In the genomic region with DNA sequence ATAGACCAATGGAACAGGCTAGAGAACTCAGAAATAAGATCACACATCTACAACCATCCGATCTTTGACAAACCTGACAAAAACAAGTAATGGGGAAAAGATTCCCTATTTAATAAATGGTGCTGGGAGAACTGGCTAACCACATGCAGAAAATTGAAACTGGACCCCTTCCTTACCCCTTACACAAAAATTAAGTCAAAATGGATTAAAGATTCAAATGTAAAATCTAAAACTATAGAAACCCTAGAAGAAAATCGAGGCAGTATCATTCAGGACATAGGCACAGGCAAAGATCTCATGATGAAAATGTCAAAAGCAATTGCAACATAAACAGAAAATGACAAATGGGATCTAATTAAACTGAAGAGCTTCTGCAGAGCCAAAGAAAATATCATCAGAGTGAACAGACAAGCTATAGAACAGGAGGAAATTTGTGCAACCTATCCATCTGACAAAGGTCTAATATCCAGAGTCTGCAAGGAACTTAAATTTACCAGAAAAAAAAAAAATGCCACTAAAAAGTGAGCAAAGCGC, we compare ENCODE assay signal across 27 cellular contexts.
"Had no signal": no experiment of that assay in that cellular context is flagged by ENCODE, and none has a peak within 500 bp of the region (broad histone marks: within the 10 kb centered on the region; RNA-seq: fewer than 3 reads in every experiment).

No MANE protein-coding gene starts in this region.

- H3K27ac ChIP-seq: ascending aorta, brain microvascular endothelial cell, esophagus muscularis mucosa had no signal

- H3K36me3 ChIP-seq: ascending aorta, brain microvascular endothelial cell had no signal

- H3K27me3 ChIP-seq: ascending aorta, brain microvascular endothelial cell, esophagus muscularis mucosa had no signal

- ATAC-seq: activated CD8-positive, alpha-beta memory T cell treated with anti-CD3 and anti-CD28 coated beads, Interleukin-2, amount 10 ng/mL, durations not matched to agents 7 days and 5 days; activated CD8-positive, alpha-beta T cell treated with anti-CD3 and anti-CD28 coated beads, Interleukin-2, amount 10 ng/mL, durations not matched to agents 7 days and 5 days; activated naive CD4-positive, alpha-beta T cell treated with anti-CD3 and anti-CD28 coated beads, Interleukin-2, amount 50 U/mL, for 72 hours; effector memory CD8-positive, alpha-beta T cell had no signal

- H3K27ac Mint-ChIP-seq: activated CD4-positive, alpha-beta memory T cell treated with anti-CD3 and anti-CD28 coated beads for 36 hours; activated CD8-positive, alpha-beta memory T cell treated with anti-CD3 and anti-CD28 coated beads, Interleukin-2, amount 10 ng/mL, durations not matched to agents 7 days and 5 days; activated CD8-positive, alpha-beta T cell treated with anti-CD3 and anti-CD28 coated beads, Interleukin-2, amount 10 ng/mL, durations not matched to agents 7 days and 5 days; activated naive CD4-positive, alpha-beta T cell treated with anti-CD3 and anti-CD28 coated beads, Interleukin-2, amount 10 ng/mL, durations not matched to agents 7 days and 5 days; activated naive CD4-positive, alpha-beta T cell treated with anti-CD3 and anti-CD28 coated beads, Interleukin-2, amount 50 U/mL, for 72 hours; activated naive CD8-positive, alpha-beta T cell treated with anti-CD3 and anti-CD28 coated beads, Interleukin-2, amount 10 ng/mL, durations not matched to agents 7 days and 5 days; activated T-helper 1 cell treated with anti-CD3 and anti-CD28 coated beads, Interleukin-12 subunit alpha, Interleukin-12 subunit beta, Interleukin-2, Interleukin-4 antibody, amounts not matched to agents 30 ng/mL and 10 ng/mL and 1 ng/mL, durations not matched to agents 14 hours and 24 hours and 36 hours; activated T-helper 2 cell treated with anti-CD3 and anti-CD28 coated beads, Interferon-gamma antibody, Interleukin-2, Interleukin-4, amounts not matched to agents 10 μg/mL and 5 μg/mL and 100 μg/mL, durations not matched to agents 14 hours and 24 hours and 36 hours had no signal

- H3K4me1 Mint-ChIP-seq: activated CD8-positive, alpha-beta memory T cell treated with anti-CD3 and anti-CD28 coated beads, Interleukin-2, amount 10 ng/mL, durations not matched to agents 7 days and 5 days; activated naive CD4-positive, alpha-beta T cell treated with anti-CD3 and anti-CD28 coated beads, Interleukin-2, amount 10 ng/mL, durations not matched to agents 7 days and 5 days; activated naive CD8-positive, alpha-beta T cell treated with anti-CD3 and anti-CD28 coated beads, Interleukin-2, amount 10 ng/mL, durations not matched to agents 7 days and 5 days had no signal

- H3K4me3 ChIP-seq: ascending aorta, esophagus muscularis mucosa had no signal

- H3K9me3 ChIP-seq: ascending aorta, esophagus muscularis mucosa had no signal

- H3K9me3 Mint-ChIP-seq: activated CD4-positive, alpha-beta memory T cell treated with anti-CD3 and anti-CD28 coated beads for 36 hours; activated naive CD4-positive, alpha-beta T cell treated with anti-CD3 and anti-CD28 coated beads, Interleukin-2, amount 10 ng/mL, durations not matched to agents 7 days and 5 days; activated naive CD4-positive, alpha-beta T cell treated with anti-CD3 and anti-CD28 coated beads, Interleukin-2, amount 50 U/mL, for 72 hours; activated naive CD8-positive, alpha-beta T cell treated with anti-CD3 and anti-CD28 coated beads, Interleukin-2, amount 10 ng/mL, durations not matched to agents 7 days and 5 days; activated T-helper 1 cell treated with anti-CD3 and anti-CD28 coated beads, Interleukin-12 subunit alpha, Interleukin-12 subunit beta, Interleukin-2, Interleukin-4 antibody, amounts not matched to agents 30 ng/mL and 10 ng/mL and 1 ng/mL, durations not matched to agents 14 hours and 24 hours and 36 hours; activated T-helper 2 cell treated with anti-CD3 and anti-CD28 coated beads, Interferon-gamma antibody, Interleukin-2, Interleukin-4, amounts not matched to agents 10 μg/mL and 5 μg/mL and 100 μg/mL, durations not matched to agents 14 hours and 24 hours and 36 hours; effector memory CD8-positive, alpha-beta T cell had no signal

- DNase-seq: activated CD4-positive, alpha-beta memory T cell treated with anti-CD3 and anti-CD28 coated beads for 36 hours; activated CD4-positive, alpha-beta T cell treated with anti-CD3 and anti-CD28 coated beads for 1 hour; activated CD4-positive, alpha-beta T cell treated with anti-CD3 and anti-CD28 coated beads for 4 hours; activated CD8-positive, alpha-beta memory T cell treated with anti-CD3 and anti-CD28 coated beads, Interleukin-2, amount 10 ng/mL, durations not matched to agents 7 days and 5 days; activated CD8-positive, alpha-beta memory T cell treated with anti-CD3 and anti-CD28 coated beads, Interleukin-2, amount 50 U/mL, for 4 hours; activated CD8-positive, alpha-beta T cell treated with anti-CD3 and anti-CD28 coated beads, Interleukin-2, amount 10 ng/mL, durations not matched to agents 7 days and 5 days; activated gamma-delta T cell; activated naive CD4-positive, alpha-beta T cell; activated naive CD4-positive, alpha-beta T cell treated with anti-CD3 and anti-CD28 coated beads, Interleukin-2, amount 10 ng/mL, durations not matched to agents 7 days and 5 days; activated naive CD8-positive, alpha-beta T cell treated with anti-CD3 and anti-CD28 coated beads, Interleukin-2, amount 10 ng/mL, durations not matched to agents 7 days and 5 days; activated T-cell treated with anti-CD3 and anti-CD28 coated beads, Interleukin-2, amount 50 U/mL, for 1 hour; activated T-cell treated with anti-CD3 and anti-CD28 coated beads, Interleukin-2, amount 50 U/mL, for 48 hours; brain microvascular endothelial cell; caudate nucleus; cortex of kidney; dermis blood vessel endothelial cell; effector CD4-positive, alpha-beta T cell; effector memory CD8-positive, alpha-beta T cell; erythroblast; head of caudate nucleus; hippocampal formation; T-helper 2 cell had no signal

- H3K27me3 Mint-ChIP-seq: activated CD4-positive, alpha-beta memory T cell treated with anti-CD3 and anti-CD28 coated beads for 36 hours; activated CD8-positive, alpha-beta memory T cell treated with anti-CD3 and anti-CD28 coated beads, Interleukin-2, amount 10 ng/mL, durations not matched to agents 7 days and 5 days; activated naive CD4-positive, alpha-beta T cell treated with anti-CD3 and anti-CD28 coated beads, Interleukin-2, amount 10 ng/mL, durations not matched to agents 7 days and 5 days; activated naive CD8-positive, alpha-beta T cell treated with anti-CD3 and anti-CD28 coated beads, Interleukin-2, amount 10 ng/mL, durations not matched to agents 7 days and 5 days; effector memory CD8-positive, alpha-beta T cell had no signal

- H3K4me3 Mint-ChIP-seq: activated CD4-positive, alpha-beta memory T cell treated with anti-CD3 and anti-CD28 coated beads for 36 hours; activated CD8-positive, alpha-beta memory T cell treated with anti-CD3 and anti-CD28 coated beads, Interleukin-2, amount 10 ng/mL, durations not matched to agents 7 days and 5 days; activated CD8-positive, alpha-beta T cell treated with anti-CD3 and anti-CD28 coated beads, Interleukin-2, amount 10 ng/mL, durations not matched to agents 7 days and 5 days; activated naive CD4-positive, alpha-beta T cell treated with anti-CD3 and anti-CD28 coated beads, Interleukin-2, amount 10 ng/mL, durations not matched to agents 7 days and 5 days; activated naive CD8-positive, alpha-beta T cell treated with anti-CD3 and anti-CD28 coated beads, Interleukin-2, amount 10 ng/mL, durations not matched to agents 7 days and 5 days; activated T-helper 1 cell treated with anti-CD3 and anti-CD28 coated beads, Interleukin-12 subunit alpha, Interleukin-12 subunit beta, Interleukin-2, Interleukin-4 antibody, amounts not matched to agents 30 ng/mL and 10 ng/mL and 1 ng/mL, durations not matched to agents 14 hours and 24 hours and 36 hours; effector memory CD8-positive, alpha-beta T cell had no signal
